Comparison of ENCODE assay signal across 28 cellular contexts in genomic region chr1:226476066-226476465, GRCh38.
"Had no signal": no experiment of that assay in that cellular context is flagged by ENCODE, and none has a peak within 500 bp of the region (broad histone marks: within the 10 kb centered on the region; RNA-seq: fewer than 3 reads in every experiment).

No MANE protein-coding gene starts in this region.

- H3K27ac ChIP-seq: ovary, parathyroid adenoma, psoas muscle, right lobe of liver, sigmoid colon, suprapubic skin, testis, tibial artery, transverse colon, upper lobe of right lung, uterus had no signal

- H3K27me3 ChIP-seq: ovary, right lobe of liver, suprapubic skin, testis, upper lobe of right lung, uterus had no signal

- H3K9ac ChIP-seq: parathyroid adenoma had no signal

- H3K36me3 Mint-ChIP-seq: naive thymus-derived CD8-positive, alpha-beta T cell; natural killer cell treated with Interleukin-12 subunit alpha and Interleukin-12 subunit beta and Interleukin-15 and Interleukin-18, amount 100 ng/mL, for 72 hours; stimulated activated effector memory CD8-positive, alpha-beta T cell treated with anti-CD3 and anti-CD28 coated beads, Interleukin-12 subunit alpha, Interleukin-12 subunit beta, amount 100 ng/mL, for 72 hours; type B pancreatic cell had no signal

- H3K27ac Mint-ChIP-seq: nephron progenitor cell; progenitor cell of endocrine pancreas; stimulated activated effector memory CD8-positive, alpha-beta T cell treated with anti-CD3 and anti-CD28 coated beads, Interleukin-12 subunit alpha, Interleukin-12 subunit beta, amount 100 ng/mL, for 72 hours; type B pancreatic cell had no signal

- DNase-seq: naive thymus-derived CD8-positive, alpha-beta T cell; nephron progenitor cell; occipital lobe; ovary; psoas muscle; right cardiac atrium; right lobe of liver; sigmoid colon; small intestine; stimulated activated CD4-positive, alpha-beta T cell treated with anti-CD3 and anti-CD28 coated beads, Interleukin-15, amount 100 ng/mL, for 24 hours; stimulated activated CD4-positive, alpha-beta T cell treated with anti-CD3 and anti-CD28 coated beads, Interleukin-2, amount 100 ng/mL, for 24 hours; stimulated activated CD4-positive, alpha-beta T cell treated with anti-CD3 and anti-CD28 coated beads, Interleukin-2, amount 100 ng/mL, for 48 hours; stimulated activated CD4-positive, alpha-beta T cell treated with anti-CD3 and anti-CD28 coated beads, Interleukin-4, amount 100 ng/mL, for 24 hours; stimulated activated naive CD8-positive, alpha-beta T cell treated with anti-CD3 and anti-CD28 coated beads, Interleukin-15, amount 100 ng/mL, for 72 hours; stimulated activated naive CD8-positive, alpha-beta T cell treated with anti-CD3 and anti-CD28 coated beads, Interleukin-15, Interleukin-2, amounts not matched to agents 100 U/mL and 50 U/mL, for 24 hours; substantia nigra; testis; tibial artery; transverse colon; upper lobe of right lung; uterus had no signal

- H3K27me3 Mint-ChIP-seq: stimulated activated naive CD8-positive, alpha-beta T cell treated with anti-CD3 and anti-CD28 coated beads, Interleukin-15, amount 100 ng/mL, for 72 hours had no signal

- H3K36me3 ChIP-seq: ovary, right lobe of liver, sigmoid colon, suprapubic skin, tibial artery, transverse colon, upper lobe of right lung, uterus had no signal

- H3K4me3 ChIP-seq: ovary, psoas muscle, right lobe of liver, sigmoid colon, suprapubic skin, testis, tibial artery, transverse colon, upper lobe of right lung, uterus had no signal

- H3K4me3 Mint-ChIP-seq: natural killer cell treated with Interleukin-12 subunit alpha and Interleukin-12 subunit beta and Interleukin-15 and Interleukin-18, amount 100 ng/mL, for 72 hours; nephron progenitor cell; neural crest cell; stimulated activated effector memory CD8-positive, alpha-beta T cell treated with anti-CD3 and anti-CD28 coated beads, Interleukin-12 subunit alpha, Interleukin-12 subunit beta, amount 100 ng/mL, for 72 hours; stimulated activated naive CD8-positive, alpha-beta T cell treated with anti-CD3 and anti-CD28 coated beads, Interleukin-15, amount 100 ng/mL, for 72 hours; type B pancreatic cell had no signal

- H3K4me1 ChIP-seq: parathyroid adenoma, psoas muscle, sigmoid colon, suprapubic skin, testis, tibial artery, upper lobe of right lung, uterus had no signal

- H3K9me3 Mint-ChIP-seq: naive thymus-derived CD8-positive, alpha-beta T cell; natural killer cell treated with Interleukin-12 subunit alpha and Interleukin-12 subunit beta and Interleukin-15 and Interleukin-18, amount 100 ng/mL, for 72 hours; nephron progenitor cell; neural crest cell; stimulated activated effector memory CD8-positive, alpha-beta T cell treated with anti-CD3 and anti-CD28 coated beads, Interleukin-12 subunit alpha, Interleukin-12 subunit beta, amount 100 ng/mL, for 72 hours; stimulated activated naive CD8-positive, alpha-beta T cell treated with anti-CD3 and anti-CD28 coated beads, Interleukin-15, amount 100 ng/mL, for 72 hours; type B pancreatic cell had no signal

- H2AFZ ChIP-seq: parathyroid adenoma had no signal

- H3K4me1 Mint-ChIP-seq: stimulated activated effector memory CD8-positive, alpha-beta T cell treated with anti-CD3 and anti-CD28 coated beads, Interleukin-12 subunit alpha, Interleukin-12 subunit beta, amount 100 ng/mL, for 72 hours had no signal

- H3K79me2 ChIP-seq: parathyroid adenoma had no signal

- ATAC-seq: naive thymus-derived CD8-positive, alpha-beta T cell; natural killer cell treated with Interleukin-12 subunit alpha and Interleukin-12 subunit beta and Interleukin-15 and Interleukin-18, amount 100 ng/mL, for 72 hours; psoas muscle; right cardiac atrium; right lobe of liver; stimulated activated effector memory CD8-positive, alpha-beta T cell treated with anti-CD3 and anti-CD28 coated beads, Interleukin-12 subunit alpha, Interleukin-12 subunit beta, amount 100 ng/mL, for 72 hours; stimulated activated naive CD8-positive, alpha-beta T cell treated with anti-CD3 and anti-CD28 coated beads, Interleukin-15, amount 100 ng/mL, for 72 hours; stimulated activated naive CD8-positive, alpha-beta T cell treated with anti-CD3 and anti-CD28 coated beads, Interleukin-15, Interleukin-2, amounts not matched to agents 100 U/mL and 50 U/mL, for 24 hours; upper lobe of right lung had no signal

- H3K9me3 ChIP-seq: ovary, psoas muscle, right lobe of liver, sigmoid colon, suprapubic skin, testis, tibial artery, transverse colon, upper lobe of right lung, uterus had no signal
